In genomic region chr1:200367841-200368534, GRCh38 we compare ENCODE assay signal across 1 cellular context.
TF ChIP-seq lines count a peak whose summit lies in the region.

No MANE protein-coding gene starts in this region.

TF ChIP-seq in HepG2, 621 proteins besides CTCF, POLR2A, EP300 and RAD21 (continued from another document):
- TF ChIP-seq ZSCAN5A (CRISPR knock-in tag; IDR thresholded peaks at IDR 0.05; ENCODE audit: borderline replicate concordance) (no peak), ZBTB7B (CRISPR knock-in tag; IDR thresholded peaks at IDR 0.05) (no peak), ZNF251 (CRISPR knock-in tag; IDR thresholded peaks at IDR 0.05) (no peak), POLR2AphosphoS2 (IDR thresholded peaks at IDR 0.05; ENCODE audit: low read depth, low read length) (no peak), NCOA5 (CRISPR knock-in tag; IDR thresholded peaks at IDR 0.05) (no peak), ZSCAN25 (CRISPR knock-in tag; IDR thresholded peaks at IDR 0.05) (no peak), ZNF232 (CRISPR knock-in tag; IDR thresholded peaks at IDR 0.05; ENCODE audit: borderline replicate concordance) (no peak), CSRNP2 (CRISPR knock-in tag; conservative IDR thresholded peaks at IDR 0.05; ENCODE audit: low read depth) (no peak), KLF12 (CRISPR knock-in tag; IDR thresholded peaks at IDR 0.05; ENCODE audit: borderline replicate concordance) (no peak)
